ENCODE assay signal across 10 cellular contexts in the genomic region with DNA sequence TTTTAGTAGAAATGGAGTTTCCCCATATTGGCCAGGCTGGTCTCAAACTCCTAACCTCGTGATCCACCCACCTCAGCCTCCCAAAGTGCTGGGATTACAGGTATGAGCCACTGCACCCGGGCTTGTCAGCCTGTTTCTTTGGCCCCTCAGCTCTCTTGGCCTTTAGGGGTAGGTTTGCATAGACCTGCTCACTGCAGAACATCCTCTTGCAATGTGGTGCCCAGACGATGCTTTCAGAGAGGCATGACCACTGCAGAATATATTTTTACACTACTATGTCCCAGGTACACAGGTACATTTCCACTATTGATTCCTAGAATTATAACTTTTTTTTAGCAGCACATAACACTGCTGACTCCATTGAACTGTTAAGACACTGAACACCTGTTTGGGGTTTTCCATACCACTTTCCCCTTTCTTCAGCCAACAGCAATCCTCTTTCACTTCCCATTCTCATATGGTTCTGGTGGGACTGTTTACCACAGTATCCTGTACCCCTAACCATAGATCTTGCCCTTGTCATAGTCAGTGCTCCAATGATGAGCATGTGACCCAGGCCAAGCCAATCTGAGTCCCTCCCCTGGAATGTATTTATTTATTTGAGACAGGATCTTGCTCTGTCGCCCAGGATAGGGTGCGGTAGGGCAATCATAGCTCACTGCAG. TPM values are rescaled to one million over a fixed set of nuclear protein-coding genes. Genes with fewer than 3 reads are reported as not detected.
A peak's percentile ranks its signal among the peaks of the same experiment; 100 is the strongest.
DNase-seq lines count a peak whose midpoint lies in the region; ATAC-seq and TF ChIP-seq lines count a peak whose summit lies in the region.
"Had no signal": no experiment of that assay in that cellular context is flagged by ENCODE, and none has a peak within 500 bp of the region (broad histone marks: within the 10 kb centered on the region; RNA-seq: fewer than 3 reads in every experiment).

No MANE protein-coding gene starts in this region.

- TF ChIP-seq CTCF in activated B cell treated with CpG ODN at 0.5 μM for 24 hours (IDR thresholded peaks at IDR 0.05): no peak

- peaks cover 30% of the 10 kb centered on the region for H3K36me3 Mint-ChIP-seq in activated B cell treated with CpG ODN at 0.5 μM for 24 hours (ENCODE audit: low read depth)

- peak overlapping the region; percentile 86 for H3K27ac Mint-ChIP-seq in activated B cell treated with CpG ODN at 0.5 μM for 24 hours
- H3K27ac Mint-ChIP-seq: stimulated activated effector memory CD8-positive, alpha-beta T cell treated with anti-CD3 and anti-CD28 coated beads, Interleukin-12 subunit alpha, Interleukin-12 subunit beta, amount 100 ng/mL, for 72 hours had no signal

- CTCF ChIA-PET in activated B cell treated with CpG ODN at 0.5 μM for 24 hours (lab: Charles Lee): no interaction called here

- no peaks in the 10 kb centered on the region for H3K27me3 Mint-ChIP-seq in activated B cell treated with CpG ODN at 0.5 μM for 24 hours

- ATAC-seq in GM18498 (IDR thresholded peaks at IDR 0.05; ENCODE audit: unreplicated experiment) (peak; percentile 72), GM21447 (IDR thresholded peaks at IDR 0.05; ENCODE audit: unreplicated experiment) (peak; percentile 73), HG03139 (IDR thresholded peaks at IDR 0.05; ENCODE audit: unreplicated experiment) (peak; percentile 75), activated B cell treated with CpG ODN at 0.5 μM for 24 hours (ENCODE audit: low read depth) (peak; percentile 92)
- ATAC-seq: stimulated activated effector memory CD8-positive, alpha-beta T cell treated with anti-CD3 and anti-CD28 coated beads, Interleukin-12 subunit alpha, Interleukin-12 subunit beta, amount 100 ng/mL, for 72 hours had no signal

- no peaks in the 10 kb centered on the region for H3K9me3 Mint-ChIP-seq in activated B cell treated with CpG ODN at 0.5 μM for 24 hours
- H3K9me3 Mint-ChIP-seq: stimulated activated effector memory CD8-positive, alpha-beta T cell treated with anti-CD3 and anti-CD28 coated beads, Interleukin-12 subunit alpha, Interleukin-12 subunit beta, amount 100 ng/mL, for 72 hours had no signal

- DNase-seq in activated B cell treated with CpG ODN at 0.5 μM for 24 hours (no peak), inferior parietal cortex (ENCODE audit: extremely low spot score) (no peak), globus pallidus (ENCODE audit: low spot score) (no peak), SW480 (ENCODE audit: low spot score) (no peak)
- DNase-seq in activated CD4-positive, alpha-beta T cell treated with anti-CD3 and anti-CD28 coated beads for 48 hours: no peak
- DNase-seq: activated naive CD4-positive, alpha-beta T cell treated with Interleukin-2 at 50 U/mL for 16 hours had no signal

- H3K4me1 Mint-ChIP-seq in activated B cell treated with CpG ODN at 0.5 μM for 24 hours: peaks cover 70% of the 10 kb centered on the region

- peak overlapping the region; percentile 46 for H3K4me3 Mint-ChIP-seq in activated B cell treated with CpG ODN at 0.5 μM for 24 hours
- H3K4me3 Mint-ChIP-seq: stimulated activated effector memory CD8-positive, alpha-beta T cell treated with anti-CD3 and anti-CD28 coated beads, Interleukin-12 subunit alpha, Interleukin-12 subunit beta, amount 100 ng/mL, for 72 hours had no signal

- intact Hi-C loops in activated B cell treated with CpG ODN at 0.5 μM for 24 hours (cut with micrococcal nuclease): loop anchor here (1.0 kb wide), 2 partner anchors 10 to 21 kb away; no protein-coding TSS in a partner anchor

- POLR2A ChIA-PET in activated B cell treated with CpG ODN at 0.5 μM for 24 hours (lab: Charles Lee): interaction anchor here (0.6 to 1.8 kb wide), 9 partner anchors 9 to 397 kb away, joined by 3 to 8 read pairs (median 4); a partner anchor contains a TSS

RNA-seq across cellular contexts. Expression of a gene that starts 21.1 kb away (rescaled TPM):
- total RNA-seq in activated B cell treated with CpG ODN at 0.5 μM for 24 hours: 64.0 and 66.3 TPM in 2 replicates

RNA-seq across cellular contexts. Expression of a gene that starts 25.3 kb away (rescaled TPM):
- 20.1 and 24.8 TPM in 2 replicates for total RNA-seq in activated B cell treated with CpG ODN at 0.5 μM for 24 hours

RNA-seq across cellular contexts. Expression of a gene that starts 50.3 kb away (rescaled TPM):
- total RNA-seq in activated B cell treated with CpG ODN at 0.5 μM for 24 hours: 5.1 and 7.7 TPM in 2 replicates
